In genomic region chr20:54649511-54649962, GRCh38 we compare ENCODE assay signal across 8 cellular contexts.
DNase-seq lines count a peak whose midpoint lies in the region; ATAC-seq and TF ChIP-seq lines count a peak whose summit lies in the region.

No MANE protein-coding gene starts in this region.

- no peaks in the 10 kb centered on the region for H3K36me3 ChIP-seq in lung (ENCODE audit: control insufficient read depth in 2 of 2, insufficient read depth in 2 of 2, low read length in 2 of 2)

- intact Hi-C loops in activated CD4-positive, alpha-beta T cell treated with anti-CD3 and anti-CD28 coated beads, Interleukin-2, amount 10 ng/mL, durations not matched to agents 24 days and 14 days (cut with micrococcal nuclease) = loop anchor here (1.0 to 5.0 kb wide), 3 partner anchors 429 to 553 kb away; partner anchors contain the start of gene PFDN4

- no peak overlapping the region for H3K4me3 ChIP-seq in lung

- peak; percentile 61 for ATAC-seq in HG03196 (IDR thresholded peaks at IDR 0.05; ENCODE audit: unreplicated experiment)
- no peak for ATAC-seq in lung (ENCODE audit: insufficient read depth, low FRiP score)
- no peak for ATAC-seq in GM18520 (IDR thresholded peaks at IDR 0.05; ENCODE audit: unreplicated experiment)

- TF ChIP-seq CTCF in GM12874 (IDR thresholded peaks at IDR 0.05; ENCODE audit: insufficient read depth, low read depth, low read length) = peak; percentile 73
- peak; percentile 61 for TF ChIP-seq CTCF in lung (IDR thresholded peaks at IDR 0.05; ENCODE audit: control extremely low read depth, extremely low read depth)

- peak; percentile 57 for DNase-seq in NCI-H510A treated with DMSO at 0.1 percent for 48 hours (lab: John Stamatoyannopoulos, UW)
- DNase-seq in activated CD4-positive, alpha-beta T cell treated with anti-CD3 and anti-CD28 coated beads, Interleukin-2, amount 10 ng/mL, durations not matched to agents 24 days and 14 days = peak; percentile 88
- DNase-seq in ecto neural progenitor cell (ENCODE audit: low spot score) = peak; percentile 86
- peak; percentile 75 for DNase-seq in lung (ENCODE audit: low spot score)
- peak; percentile 21 for DNase-seq in stimulated activated CD8-positive, alpha-beta memory T cell treated with anti-CD3 and anti-CD28 coated beads, Interleukin-12 subunit alpha, Interleukin-12 subunit beta, amount 100 ng/mL, for 24 hours (ENCODE audit: extremely low read depth)

- no peak overlapping the region for H3K27ac ChIP-seq in lung (ENCODE audit: low read depth in 1 of 2, low read length in 1 of 2)

- 12% methylated on average over 8 of the region's 8 CpGs for WGBS in lung, 2 donors

- H3K4me3 Mint-ChIP-seq in activated CD4-positive, alpha-beta T cell treated with anti-CD3 and anti-CD28 coated beads, Interleukin-2, amount 10 ng/mL, durations not matched to agents 24 days and 14 days = no peak overlapping the region

- H3K9me3 Mint-ChIP-seq in activated CD4-positive, alpha-beta T cell treated with anti-CD3 and anti-CD28 coated beads, Interleukin-2, amount 10 ng/mL, durations not matched to agents 24 days and 14 days = no peaks in the 10 kb centered on the region

- H3K4me1 ChIP-seq in lung (ENCODE audit: control insufficient read depth in 2 of 2, insufficient read depth in 2 of 2, low read length in 2 of 2) = no peaks in the 10 kb centered on the region

- no peaks in the 10 kb centered on the region for H3K27me3 Mint-ChIP-seq in activated CD4-positive, alpha-beta T cell treated with anti-CD3 and anti-CD28 coated beads, Interleukin-2, amount 10 ng/mL, durations not matched to agents 24 days and 14 days

- H3K36me3 Mint-ChIP-seq in activated CD4-positive, alpha-beta T cell treated with anti-CD3 and anti-CD28 coated beads, Interleukin-2, amount 10 ng/mL, durations not matched to agents 24 days and 14 days (ENCODE audit: low read depth) = no peaks in the 10 kb centered on the region

- peaks cover 2% of the 10 kb centered on the region for H3K4me1 Mint-ChIP-seq in activated CD4-positive, alpha-beta T cell treated with anti-CD3 and anti-CD28 coated beads, Interleukin-2, amount 10 ng/mL, durations not matched to agents 24 days and 14 days

- H3K27me3 ChIP-seq in lung (ENCODE audit: control insufficient read depth, insufficient read depth) = no peaks in the 10 kb centered on the region

- no peak overlapping the region for H3K27ac Mint-ChIP-seq in activated CD4-positive, alpha-beta T cell treated with anti-CD3 and anti-CD28 coated beads, Interleukin-2, amount 10 ng/mL, durations not matched to agents 24 days and 14 days

- no peaks in the 10 kb centered on the region for H3K9me3 ChIP-seq in lung (ENCODE audit: control insufficient read depth in 2 of 2, insufficient read depth in 1 of 2, low read length in 1 of 2)

Comparison
In these comparisons a context has a peak if more than half of its experiments do, and no peak if none do; other contexts are left out.
1. DNase-seq: peak in every context shown above with its lines; median percentile 88 in activated CD4-positive, alpha-beta T cell treated with anti-CD3 and anti-CD28 coated beads, Interleukin-2, amount 10 ng/mL, durations not matched to agents 24 days and 14 days; 86 in ecto neural progenitor cell; 75 in lung; 57 in NCI-H510A treated with DMSO at 0.1 percent for 48 hours; 21 in stimulated activated CD8-positive, alpha-beta memory T cell treated with anti-CD3 and anti-CD28 coated beads, Interleukin-12 subunit alpha, Interleukin-12 subunit beta, amount 100 ng/mL, for 24 hours.